18 cellular contexts compared by ENCODE assay signal in genomic region chr13:46469064-46469463, GRCh38.
DNase-seq lines count a peak whose midpoint lies in the region; ATAC-seq and TF ChIP-seq lines count a peak whose summit lies in the region.
"Had no signal": no experiment of that assay in that cellular context is flagged by ENCODE, and none has a peak within 500 bp of the region (broad histone marks: within the 10 kb centered on the region; RNA-seq: fewer than 3 reads in every experiment).

No MANE protein-coding gene starts in this region.

- no peaks in the 10 kb centered on the region for H3K36me3 Mint-ChIP-seq in mesothelial cell of epicardium
- H3K36me3 Mint-ChIP-seq in activated CD8-positive, alpha-beta memory T cell treated with anti-CD3 and anti-CD28 coated beads, Interleukin-2, amount 10 ng/mL, durations not matched to agents 7 days and 5 days: no peaks in the 10 kb centered on the region
- no peaks in the 10 kb centered on the region for H3K36me3 Mint-ChIP-seq in activated naive CD8-positive, alpha-beta T cell treated with anti-CD3 and anti-CD28 coated beads, Interleukin-2, amount 50 U/mL, for 24 hours (ENCODE audit: low read depth)

- peaks cover 4% of the 10 kb centered on the region for H3K9me3 Mint-ChIP-seq in mesothelial cell of epicardium
- H3K9me3 Mint-ChIP-seq in activated CD8-positive, alpha-beta memory T cell treated with anti-CD3 and anti-CD28 coated beads, Interleukin-2, amount 10 ng/mL, durations not matched to agents 7 days and 5 days (ENCODE audit: low read depth): no peaks in the 10 kb centered on the region
- H3K9me3 Mint-ChIP-seq in activated naive CD8-positive, alpha-beta T cell treated with anti-CD3 and anti-CD28 coated beads, Interleukin-2, amount 50 U/mL, for 24 hours: no peaks in the 10 kb centered on the region
- H3K9me3 Mint-ChIP-seq: activated CD4-positive, alpha-beta memory T cell treated with anti-CD3 and anti-CD28 coated beads, Interleukin-2, amount 10 ng/mL, durations not matched to agents 7 days and 5 days had no signal

- intact Hi-C loops in left ventricle myocardium superior (cut with micrococcal nuclease): no loop called here

- H3K4me3 Mint-ChIP-seq in mesothelial cell of epicardium: no peak overlapping the region
- H3K4me3 Mint-ChIP-seq in activated CD8-positive, alpha-beta memory T cell treated with anti-CD3 and anti-CD28 coated beads, Interleukin-2, amount 10 ng/mL, durations not matched to agents 7 days and 5 days: no peak overlapping the region
- no peak overlapping the region for H3K4me3 Mint-ChIP-seq in activated naive CD8-positive, alpha-beta T cell treated with anti-CD3 and anti-CD28 coated beads, Interleukin-2, amount 50 U/mL, for 24 hours
- H3K4me3 Mint-ChIP-seq: activated CD4-positive, alpha-beta memory T cell treated with anti-CD3 and anti-CD28 coated beads, Interleukin-2, amount 10 ng/mL, durations not matched to agents 7 days and 5 days; T-helper 17 cell had no signal

- CTCF ChIA-PET in activated CD8-positive, alpha-beta memory T cell treated with anti-CD3 and anti-CD28 coated beads, Interleukin-2, amount 10 ng/mL, durations not matched to agents 7 days and 5 days (lab: Charles Lee): interaction anchor here (0.6 to 0.9 kb wide), 3 partner anchors 72 to 1566 kb away, joined by 3 to 4 read pairs (median 3); no protein-coding TSS in a partner anchor

- peak overlapping the region; percentile 9 for H3K27ac Mint-ChIP-seq in mesothelial cell of epicardium
- no peak overlapping the region for H3K27ac Mint-ChIP-seq in activated CD8-positive, alpha-beta memory T cell treated with anti-CD3 and anti-CD28 coated beads, Interleukin-2, amount 10 ng/mL, durations not matched to agents 7 days and 5 days
- H3K27ac Mint-ChIP-seq in activated naive CD8-positive, alpha-beta T cell treated with anti-CD3 and anti-CD28 coated beads, Interleukin-2, amount 50 U/mL, for 24 hours: no peak overlapping the region
- H3K27ac Mint-ChIP-seq: activated CD4-positive, alpha-beta memory T cell treated with anti-CD3 and anti-CD28 coated beads, Interleukin-2, amount 10 ng/mL, durations not matched to agents 7 days and 5 days; T-helper 17 cell had no signal

- H3K4me1 Mint-ChIP-seq in mesothelial cell of epicardium: peaks cover 22% of the 10 kb centered on the region
- H3K4me1 Mint-ChIP-seq in activated CD8-positive, alpha-beta memory T cell treated with anti-CD3 and anti-CD28 coated beads, Interleukin-2, amount 10 ng/mL, durations not matched to agents 7 days and 5 days: no peaks in the 10 kb centered on the region
- H3K4me1 Mint-ChIP-seq in activated naive CD8-positive, alpha-beta T cell treated with anti-CD3 and anti-CD28 coated beads, Interleukin-2, amount 50 U/mL, for 24 hours: peaks cover 1% of the 10 kb centered on the region
- H3K4me1 Mint-ChIP-seq: activated CD4-positive, alpha-beta memory T cell treated with anti-CD3 and anti-CD28 coated beads, Interleukin-2, amount 10 ng/mL, durations not matched to agents 7 days and 5 days; T-helper 17 cell had no signal

- no peak for ATAC-seq in left ventricle myocardium superior
- no peak for ATAC-seq in activated CD8-positive, alpha-beta memory T cell treated with anti-CD3 and anti-CD28 coated beads, Interleukin-2, amount 10 ng/mL, durations not matched to agents 7 days and 5 days
- ATAC-seq in GM19395 (IDR thresholded peaks at IDR 0.05; ENCODE audit: unreplicated experiment): no peak
- no peak for ATAC-seq in activated naive CD8-positive, alpha-beta T cell treated with anti-CD3 and anti-CD28 coated beads, Interleukin-2, amount 50 U/mL, for 24 hours
- ATAC-seq: left lung, T-helper 17 cell had no signal

- H3K27me3 Mint-ChIP-seq in mesothelial cell of epicardium (ENCODE audit: low read depth): no peaks in the 10 kb centered on the region
- no peaks in the 10 kb centered on the region for H3K27me3 Mint-ChIP-seq in activated CD8-positive, alpha-beta memory T cell treated with anti-CD3 and anti-CD28 coated beads, Interleukin-2, amount 10 ng/mL, durations not matched to agents 7 days and 5 days
- H3K27me3 Mint-ChIP-seq in activated naive CD8-positive, alpha-beta T cell treated with anti-CD3 and anti-CD28 coated beads, Interleukin-2, amount 50 U/mL, for 24 hours: no peaks in the 10 kb centered on the region
- H3K27me3 Mint-ChIP-seq: activated CD4-positive, alpha-beta memory T cell treated with anti-CD3 and anti-CD28 coated beads, Interleukin-2, amount 10 ng/mL, durations not matched to agents 7 days and 5 days; T-helper 17 cell had no signal

- DNase-seq in AG09309 (ENCODE audit: low read depth) (peak; percentile 79), M059J (ENCODE audit: low read depth) (peak; percentile 69), dedifferentiated amniotic fluid mesenchymal stem cell (ENCODE audit: extremely low spot score) (peak; percentile 74), mesothelial cell of epicardium (ENCODE audit: low spot score in 2 of 2, unreplicated experiment in 2 of 2) (no peak), left ventricle myocardium superior (no peak)
- no peak for DNase-seq in activated CD8-positive, alpha-beta memory T cell treated with anti-CD3 and anti-CD28 coated beads, Interleukin-2, amount 10 ng/mL, durations not matched to agents 7 days and 5 days
- no peak for DNase-seq in activated naive CD8-positive, alpha-beta T cell treated with anti-CD3 and anti-CD28 coated beads, Interleukin-2, amount 50 U/mL, for 24 hours
- DNase-seq: activated CD4-positive, alpha-beta memory T cell treated with anti-CD3 and anti-CD28 coated beads, Interleukin-2, amount 10 ng/mL, durations not matched to agents 7 days and 5 days; activated gamma-delta T cell treated with Interleukin-2 at 50 U/mL for 16 hours; AML-193; cerebellar nuclear complex; DMS79 treated with DMSO at 0.1 percent for 48 hours; left lung; NCI-H345; PC-9; T-helper 17 cell had no signal

- no peak for TF ChIP-seq CTCF in AG09309 (IDR thresholded peaks at IDR 0.05; ENCODE audit: control insufficient read depth, insufficient read depth, low read depth, low read length, missing control alignments)
- no peak for TF ChIP-seq CTCF in mesothelial cell of epicardium (IDR thresholded peaks at IDR 0.05; ENCODE audit: unreplicated experiment)

- no peak overlapping the region for H3K4me3 ChIP-seq in AG09309 (ENCODE audit: control insufficient read depth, low read depth, low read length)
- H3K4me3 ChIP-seq: left lung, PC-9, vagina had no signal

Comparison
In these comparisons a context has a peak if more than half of its experiments do, and no peak if none do; other contexts are left out.
1. DNase-seq: peak in AG09309 (single experiment), M059J (single experiment) and dedifferentiated amniotic fluid mesenchymal stem cell (single experiment); none in mesothelial cell of epicardium (0 of 2), left ventricle myocardium superior (single experiment), activated CD8-positive, alpha-beta memory T cell treated with anti-CD3 and anti-CD28 coated beads, Interleukin-2, amount 10 ng/mL, durations not matched to agents 7 days and 5 days (single experiment) and activated naive CD8-positive, alpha-beta T cell treated with anti-CD3 and anti-CD28 coated beads, Interleukin-2, amount 50 U/mL, for 24 hours (single experiment).